In genomic region chr9:132404228-132404881, GRCh38 we compare ENCODE assay signal across 9 cellular contexts.
DNase-seq lines count a peak whose midpoint lies in the region; ATAC-seq lines count a peak whose summit lies in the region.
"Had no signal": no experiment of that assay in that cellular context is flagged by ENCODE, and none has a peak within 500 bp of the region (broad histone marks: within the 10 kb centered on the region; RNA-seq: fewer than 3 reads in every experiment).

No MANE protein-coding gene starts in this region.

- no peaks in the 10 kb centered on the region for H3K27me3 ChIP-seq in effector memory CD4-positive, alpha-beta T cell (replicated peaks; ENCODE audit: control insufficient read depth, insufficient read depth, low read length, poor library complexity, severe bottlenecking)

- DNase-seq in activated T-cell treated with anti-CD3 and anti-CD28 coated beads, Interleukin-2, amount 50 U/mL, for 24 hours, result no peak
- no peak for DNase-seq in activated T-cell treated with anti-CD3 and anti-CD28 coated beads, Interleukin-2, amount 50 U/mL, for 1 hour
- no peak for DNase-seq in effector memory CD4-positive, alpha-beta T cell
- no peak for DNase-seq in stimulated activated naive B cell treated with anti-CD40 and anti-IgM and Interleukin-4, amounts not matched to agents 10 μg/mL and 1 μg/mL and 100 μg/mL, for 72 hours
- DNase-seq in midbrain (lab: John Stamatoyannopoulos, UW), result no peak
- DNase-seq in NOMO-1 treated with DMSO at 0.1 percent for 48 hours (lab: John Stamatoyannopoulos, UW; ENCODE audit: unreplicated experiment), result no peak

- H3K4me3 Mint-ChIP-seq in activated T-cell treated with anti-CD3 and anti-CD28 coated beads, Interleukin-2, amount 50 U/mL, for 24 hours, result peak overlapping the region; percentile 97
- H3K4me3 Mint-ChIP-seq in T-helper 1 cell treated with Interleukin-12 subunit alpha and Interleukin-12 subunit beta and Interleukin-4 antibody, amounts not matched to agents 30 μg/mL and 1 μg/mL, for 36 hours, result peak overlapping the region; percentile 90
- peak overlapping the region; percentile 91 for H3K4me3 Mint-ChIP-seq in stimulated activated naive B cell treated with anti-CD40 and anti-IgM and Interleukin-4, amounts not matched to agents 10 μg/mL and 1 μg/mL and 100 μg/mL, for 72 hours

- H3K9me3 ChIP-seq in effector memory CD4-positive, alpha-beta T cell (ENCODE audit: control insufficient read depth, low read length), result no peaks in the 10 kb centered on the region

- peaks cover under 1% of the 10 kb centered on the region for H3K27me3 Mint-ChIP-seq in activated T-cell treated with anti-CD3 and anti-CD28 coated beads, Interleukin-2, amount 50 U/mL, for 24 hours
- peaks cover 15% of the 10 kb centered on the region for H3K27me3 Mint-ChIP-seq in T-helper 1 cell treated with Interleukin-12 subunit alpha and Interleukin-12 subunit beta and Interleukin-4 antibody, amounts not matched to agents 30 μg/mL and 1 μg/mL, for 36 hours (ENCODE audit: low read depth)
- no peaks in the 10 kb centered on the region for H3K27me3 Mint-ChIP-seq in stimulated activated naive B cell treated with anti-CD40 and anti-IgM and Interleukin-4, amounts not matched to agents 10 μg/mL and 1 μg/mL and 100 μg/mL, for 72 hours

- H3K27ac ChIP-seq in effector memory CD4-positive, alpha-beta T cell (ENCODE audit: insufficient read depth, low read length, poor library complexity, severe bottlenecking), result peak overlapping the region; percentile 19
- H3K27ac ChIP-seq: cardiac muscle cell had no signal

- peaks cover 63% of the 10 kb centered on the region for H3K36me3 Mint-ChIP-seq in activated T-cell treated with anti-CD3 and anti-CD28 coated beads, Interleukin-2, amount 50 U/mL, for 24 hours (ENCODE audit: low read depth)
- peaks cover 23% of the 10 kb centered on the region for H3K36me3 Mint-ChIP-seq in T-helper 1 cell treated with Interleukin-12 subunit alpha and Interleukin-12 subunit beta and Interleukin-4 antibody, amounts not matched to agents 30 μg/mL and 1 μg/mL, for 36 hours (ENCODE audit: low read depth)
- peaks cover 25 to 41% of the 10 kb centered on the region in 2 donors for H3K36me3 Mint-ChIP-seq in stimulated activated naive B cell treated with anti-CD40 and anti-IgM and Interleukin-4, amounts not matched to agents 10 μg/mL and 1 μg/mL and 100 μg/mL, for 72 hours

- peak overlapping the region; percentile 96 for H3K27ac Mint-ChIP-seq in activated T-cell treated with anti-CD3 and anti-CD28 coated beads, Interleukin-2, amount 50 U/mL, for 24 hours
- H3K27ac Mint-ChIP-seq in T-helper 1 cell treated with Interleukin-12 subunit alpha and Interleukin-12 subunit beta and Interleukin-4 antibody, amounts not matched to agents 30 μg/mL and 1 μg/mL, for 36 hours, result peak overlapping the region; percentile 86
- H3K27ac Mint-ChIP-seq in stimulated activated naive B cell treated with anti-CD40 and anti-IgM and Interleukin-4, amounts not matched to agents 10 μg/mL and 1 μg/mL and 100 μg/mL, for 72 hours, result peak overlapping the region; percentile 86

- ATAC-seq in stimulated activated naive B cell treated with anti-CD40 and anti-IgM and Interleukin-4, amounts not matched to agents 10 μg/mL and 1 μg/mL and 100 μg/mL, for 72 hours (replicated peaks), result peak; percentile 28 to 32
- ATAC-seq in HG02870 (IDR thresholded peaks at IDR 0.05; ENCODE audit: unreplicated experiment), result no peak

- H3K4me3 ChIP-seq in effector memory CD4-positive, alpha-beta T cell (ENCODE audit: insufficient read depth, low read depth, low read length, poor library complexity, severe bottlenecking), result no peak overlapping the region
- H3K4me3 ChIP-seq: cardiac muscle cell had no signal

- peaks cover 16% of the 10 kb centered on the region for H3K4me1 ChIP-seq in effector memory CD4-positive, alpha-beta T cell (ENCODE audit: control insufficient read depth, insufficient read depth, low read length, poor library complexity, severe bottlenecking)

- peaks cover 53% of the 10 kb centered on the region for H3K4me1 Mint-ChIP-seq in activated T-cell treated with anti-CD3 and anti-CD28 coated beads, Interleukin-2, amount 50 U/mL, for 24 hours (ENCODE audit: low read depth)
- H3K4me1 Mint-ChIP-seq in T-helper 1 cell treated with Interleukin-12 subunit alpha and Interleukin-12 subunit beta and Interleukin-4 antibody, amounts not matched to agents 30 μg/mL and 1 μg/mL, for 36 hours (ENCODE audit: low read depth), result peaks cover 33% of the 10 kb centered on the region
- H3K4me1 Mint-ChIP-seq in stimulated activated naive B cell treated with anti-CD40 and anti-IgM and Interleukin-4, amounts not matched to agents 10 μg/mL and 1 μg/mL and 100 μg/mL, for 72 hours, result peaks cover 29 to 43% of the 10 kb centered on the region in 2 donors

- peaks cover 23% of the 10 kb centered on the region for H3K36me3 ChIP-seq in effector memory CD4-positive, alpha-beta T cell (ENCODE audit: control insufficient read depth, insufficient read depth, low read length)

- no peaks in the 10 kb centered on the region for H3K9me3 Mint-ChIP-seq in activated T-cell treated with anti-CD3 and anti-CD28 coated beads, Interleukin-2, amount 50 U/mL, for 24 hours
- no peaks in the 10 kb centered on the region for H3K9me3 Mint-ChIP-seq in T-helper 1 cell treated with Interleukin-12 subunit alpha and Interleukin-12 subunit beta and Interleukin-4 antibody, amounts not matched to agents 30 μg/mL and 1 μg/mL, for 36 hours
- H3K9me3 Mint-ChIP-seq in stimulated activated naive B cell treated with anti-CD40 and anti-IgM and Interleukin-4, amounts not matched to agents 10 μg/mL and 1 μg/mL and 100 μg/mL, for 72 hours, result no peaks in the 10 kb centered on the region
